Comparison of ENCODE assay signal across 9 cellular contexts in genomic region chr5:180135128-180135955, GRCh38.
DNase-seq lines count a peak whose midpoint lies in the region; ATAC-seq and FAIRE-seq lines count a peak whose summit lies in the region.
"Had no signal": no experiment of that assay in that cellular context is flagged by ENCODE, and none has a peak within 500 bp of the region (broad histone marks: within the 10 kb centered on the region; RNA-seq: fewer than 3 reads in every experiment).

No MANE protein-coding gene starts in this region.

- peak; percentile 63 for ATAC-seq in activated CD8-positive, alpha-beta memory T cell treated with anti-CD3 and anti-CD28 coated beads, Interleukin-2, amount 10 ng/mL, durations not matched to agents 7 days and 5 days
- no peak for ATAC-seq in HG03135 (IDR thresholded peaks at IDR 0.05; ENCODE audit: unreplicated experiment)

- peak; percentile 38 for DNase-seq in stimulated activated CD4-positive, alpha-beta T cell treated with anti-CD3 and anti-CD28 coated beads, Interleukin-1b, Interleukin-23, amount 100 ng/mL, for 48 hours
- no peak for DNase-seq in stimulated activated CD4-positive, alpha-beta T cell treated with anti-CD3 and anti-CD28 coated beads, Interleukin-4, amount 100 ng/mL, for 24 hours
- DNase-seq in activated CD8-positive, alpha-beta memory T cell treated with anti-CD3 and anti-CD28 coated beads, Interleukin-2, amount 10 ng/mL, durations not matched to agents 7 days and 5 days: peak; percentile 59
- DNase-seq in immature natural killer cell: peak; percentile 43 to 47 (median 45)
- peak; percentile 76 for DNase-seq in urothelium cell line (ENCODE audit: low spot score)
- DNase-seq in germinal center (ENCODE audit: low spot score): no peak
- DNase-seq in superior temporal gyrus (ENCODE audit: extremely low spot score): no peak
- DNase-seq: stimulated activated naive CD4-positive, alpha-beta T cell had no signal

- H3K27me3 Mint-ChIP-seq in activated CD8-positive, alpha-beta memory T cell treated with anti-CD3 and anti-CD28 coated beads, Interleukin-2, amount 10 ng/mL, durations not matched to agents 7 days and 5 days: no peaks in the 10 kb centered on the region
- H3K27me3 Mint-ChIP-seq in immature natural killer cell (ENCODE audit: low read depth in 3 of 3): peaks cover 0 to 1% (median 1%) of the 10 kb centered on the region in 3 donors

- H3K27ac Mint-ChIP-seq in activated CD8-positive, alpha-beta memory T cell treated with anti-CD3 and anti-CD28 coated beads, Interleukin-2, amount 10 ng/mL, durations not matched to agents 7 days and 5 days: no peak overlapping the region
- H3K27ac Mint-ChIP-seq in immature natural killer cell: peak overlapping the region in 5 of 6 donors; percentile 35 to 76 (median 45)

- no peaks in the 10 kb centered on the region for H3K9me3 Mint-ChIP-seq in activated CD8-positive, alpha-beta memory T cell treated with anti-CD3 and anti-CD28 coated beads, Interleukin-2, amount 10 ng/mL, durations not matched to agents 7 days and 5 days (ENCODE audit: low read depth)
- no peaks in the 10 kb centered on the region for H3K9me3 Mint-ChIP-seq in immature natural killer cell

- CTCF ChIA-PET in activated CD8-positive, alpha-beta memory T cell treated with anti-CD3 and anti-CD28 coated beads, Interleukin-2, amount 10 ng/mL, durations not matched to agents 7 days and 5 days (lab: Charles Lee): no interaction called here

- no peaks in the 10 kb centered on the region for H3K36me3 Mint-ChIP-seq in activated CD8-positive, alpha-beta memory T cell treated with anti-CD3 and anti-CD28 coated beads, Interleukin-2, amount 10 ng/mL, durations not matched to agents 7 days and 5 days
- no peaks in the 10 kb centered on the region for H3K36me3 Mint-ChIP-seq in immature natural killer cell

- H3K4me1 Mint-ChIP-seq in activated CD8-positive, alpha-beta memory T cell treated with anti-CD3 and anti-CD28 coated beads, Interleukin-2, amount 10 ng/mL, durations not matched to agents 7 days and 5 days: peaks cover 9% of the 10 kb centered on the region
- peaks cover 16 to 17% of the 10 kb centered on the region in 2 donors for H3K4me1 Mint-ChIP-seq in immature natural killer cell

- FAIRE-seq in urothelium cell line (lab: Jason Lieb, UNC): peak; percentile 59

- no peak overlapping the region for H3K4me3 Mint-ChIP-seq in activated CD8-positive, alpha-beta memory T cell treated with anti-CD3 and anti-CD28 coated beads, Interleukin-2, amount 10 ng/mL, durations not matched to agents 7 days and 5 days
- H3K4me3 Mint-ChIP-seq in immature natural killer cell: peak overlapping the region; percentile 45 to 68 (median 57)

Comparison
In these comparisons a context has a peak if more than half of its experiments do, and no peak if none do; other contexts are left out.
1. DNase-seq: peak in stimulated activated CD4-positive, alpha-beta T cell treated with anti-CD3 and anti-CD28 coated beads, Interleukin-1b, Interleukin-23, amount 100 ng/mL, for 48 hours (single experiment), activated CD8-positive, alpha-beta memory T cell treated with anti-CD3 and anti-CD28 coated beads, Interleukin-2, amount 10 ng/mL, durations not matched to agents 7 days and 5 days (single experiment), immature natural killer cell (3 of 3) and urothelium cell line (single experiment); none in stimulated activated CD4-positive, alpha-beta T cell treated with anti-CD3 and anti-CD28 coated beads, Interleukin-4, amount 100 ng/mL, for 24 hours (single experiment), germinal center (single experiment) and superior temporal gyrus (single experiment).